In the genomic region with DNA sequence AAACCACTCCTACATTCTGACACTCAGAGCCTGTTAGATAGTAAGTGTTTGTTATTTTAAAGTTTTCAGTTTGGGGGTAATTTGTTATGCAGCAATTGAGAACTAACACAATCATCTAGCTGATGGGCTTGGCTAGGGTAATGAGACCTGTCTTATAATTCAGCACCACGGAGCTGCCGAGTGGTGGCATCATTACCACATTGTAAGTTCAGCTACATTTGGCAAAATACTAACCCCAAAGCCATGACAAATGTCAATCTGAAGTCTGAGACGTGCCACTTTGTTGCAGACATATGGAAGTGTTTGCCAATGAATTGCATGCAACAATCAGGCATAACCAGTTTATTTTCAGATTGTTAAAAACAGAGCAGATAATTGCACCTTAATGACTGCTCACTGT, we compare ENCODE assay signal across 9 cellular contexts. TPM values are rescaled to one million over a fixed set of nuclear protein-coding genes. Genes with fewer than 3 reads are reported as not detected.
DNase-seq lines count a peak whose midpoint lies in the region; ATAC-seq and TF ChIP-seq lines count a peak whose summit lies in the region.
"Had no signal": no experiment of that assay in that cellular context is flagged by ENCODE, and none has a peak within 500 bp of the region (broad histone marks: within the 10 kb centered on the region; RNA-seq: fewer than 3 reads in every experiment).

No MANE protein-coding gene starts in this region.

- no peaks in the 10 kb centered on the region for H3K9me3 ChIP-seq in suprapubic skin

- no peak overlapping the region for H3K27ac ChIP-seq in suprapubic skin

- no peak for DNase-seq in activated T-cell treated with anti-CD3 and anti-CD28 coated beads, Interleukin-2, amount 50 U/mL, for 24 hours
- no peak for DNase-seq in activated T-cell treated with anti-CD3 and anti-CD28 coated beads, Interleukin-2, amount 50 U/mL, for 48 hours
- peak; percentile 17 to 51 for DNase-seq in hippocampal formation (lab: John Stamatoyannopoulos, UW)
- peak; percentile 8 to 28 for DNase-seq in suprapubic skin (ENCODE audit: low spot score in 2 of 2)
- DNase-seq in NCI-H128 (lab: John Stamatoyannopoulos, UW; ENCODE audit: unreplicated experiment): no peak
- no peak for DNase-seq in LoVo (ENCODE audit: low spot score)

- H3K27me3 Mint-ChIP-seq in activated T-cell treated with anti-CD3 and anti-CD28 coated beads, Interleukin-2, amount 50 U/mL, for 24 hours: no peaks in the 10 kb centered on the region
- no peaks in the 10 kb centered on the region for H3K27me3 Mint-ChIP-seq in activated T-helper 17 cell treated with anti-CD3 and anti-CD28 coated beads, Interleukin-2, amount 50 U/mL, for 72 hours

- no peak for ATAC-seq in activated T-helper 17 cell treated with anti-CD3 and anti-CD28 coated beads, Interleukin-2, amount 50 U/mL, for 72 hours (replicated peaks)
- ATAC-seq in GM18519 (IDR thresholded peaks at IDR 0.05; ENCODE audit: low FRiP score, unreplicated experiment): no peak

- no peak for TF ChIP-seq EP300 in suprapubic skin (IDR thresholded peaks at IDR 0.05)

- no peak for TF ChIP-seq POLR2A in suprapubic skin (IDR thresholded peaks at IDR 0.05)

- H3K9me3 Mint-ChIP-seq in activated T-cell treated with anti-CD3 and anti-CD28 coated beads, Interleukin-2, amount 50 U/mL, for 24 hours: peaks cover 5% of the 10 kb centered on the region
- peaks cover 9% of the 10 kb centered on the region for H3K9me3 Mint-ChIP-seq in activated T-helper 17 cell treated with anti-CD3 and anti-CD28 coated beads, Interleukin-2, amount 50 U/mL, for 72 hours

- H3K27ac Mint-ChIP-seq in activated T-cell treated with anti-CD3 and anti-CD28 coated beads, Interleukin-2, amount 50 U/mL, for 24 hours: peak overlapping the region; percentile 69
- peak overlapping the region; percentile 64 for H3K27ac Mint-ChIP-seq in activated T-helper 17 cell treated with anti-CD3 and anti-CD28 coated beads, Interleukin-2, amount 50 U/mL, for 72 hours
- H3K27ac Mint-ChIP-seq: mesothelial cell of epicardium had no signal

- H3K4me3 ChIP-seq in suprapubic skin: no peak overlapping the region

- H3K36me3 Mint-ChIP-seq in activated T-cell treated with anti-CD3 and anti-CD28 coated beads, Interleukin-2, amount 50 U/mL, for 24 hours (ENCODE audit: low read depth): peaks cover 94% of the 10 kb centered on the region
- H3K36me3 Mint-ChIP-seq in activated T-helper 17 cell treated with anti-CD3 and anti-CD28 coated beads, Interleukin-2, amount 50 U/mL, for 72 hours (ENCODE audit: low read depth): peaks cover 94% of the 10 kb centered on the region
- H3K36me3 Mint-ChIP-seq: mesothelial cell of epicardium had no signal

- no peaks in the 10 kb centered on the region for H3K36me3 ChIP-seq in suprapubic skin

- H3K4me3 Mint-ChIP-seq in activated T-cell treated with anti-CD3 and anti-CD28 coated beads, Interleukin-2, amount 50 U/mL, for 24 hours: no peak overlapping the region
- no peak overlapping the region for H3K4me3 Mint-ChIP-seq in activated T-helper 17 cell treated with anti-CD3 and anti-CD28 coated beads, Interleukin-2, amount 50 U/mL, for 72 hours
- H3K4me3 Mint-ChIP-seq: mesothelial cell of epicardium had no signal

- H3K4me1 ChIP-seq in suprapubic skin: no peaks in the 10 kb centered on the region

- no peak for TF ChIP-seq CTCF in suprapubic skin (IDR thresholded peaks at IDR 0.05)

- H3K4me1 Mint-ChIP-seq in activated T-cell treated with anti-CD3 and anti-CD28 coated beads, Interleukin-2, amount 50 U/mL, for 24 hours (ENCODE audit: low read depth): peaks cover 13% of the 10 kb centered on the region
- H3K4me1 Mint-ChIP-seq in activated T-helper 17 cell treated with anti-CD3 and anti-CD28 coated beads, Interleukin-2, amount 50 U/mL, for 72 hours: peaks cover 10% of the 10 kb centered on the region
- H3K4me1 Mint-ChIP-seq: mesothelial cell of epicardium had no signal

- WGBS in suprapubic skin: 23% methylated on average over 3 of the region's 3 CpGs

- H3K27me3 ChIP-seq in suprapubic skin: no peaks in the 10 kb centered on the region

RNA-seq across cellular contexts. Expression of a gene that starts 52.7 kb away (rescaled TPM):
- total RNA-seq in activated T-helper 17 cell treated with anti-CD3 and anti-CD28 coated beads, Interleukin-2, amount 50 U/mL, for 72 hours: 10 to 100 TPM; 33.5 to 39.7 TPM
- 1 to 10 TPM in 1 of 4 donors, under 1 TPM in 3; 0.10 to 1.4 (median 0.39) TPM for total RNA-seq in suprapubic skin

Comparison
In these comparisons a context has a peak if more than half of its experiments do, and no peak if none do; other contexts are left out.
1. DNase-seq: peak in hippocampal formation (2 of 2) and suprapubic skin (2 of 2); none in activated T-cell treated with anti-CD3 and anti-CD28 coated beads, Interleukin-2, amount 50 U/mL, for 24 hours (single experiment), activated T-cell treated with anti-CD3 and anti-CD28 coated beads, Interleukin-2, amount 50 U/mL, for 48 hours (0 of 2), NCI-H128 (single experiment) and LoVo (single experiment).
2. RNA of a gene that starts 52.7 kb away (total RNA-seq): 33.5 to 39.7 TPM in activated T-helper 17 cell treated with anti-CD3 and anti-CD28 coated beads, Interleukin-2, amount 50 U/mL, for 72 hours; 0.10 to 1.4 TPM in suprapubic skin; every median in the first group is over 10 times any median in the second.